8 cellular contexts compared by ENCODE assay signal in the genomic region with DNA sequence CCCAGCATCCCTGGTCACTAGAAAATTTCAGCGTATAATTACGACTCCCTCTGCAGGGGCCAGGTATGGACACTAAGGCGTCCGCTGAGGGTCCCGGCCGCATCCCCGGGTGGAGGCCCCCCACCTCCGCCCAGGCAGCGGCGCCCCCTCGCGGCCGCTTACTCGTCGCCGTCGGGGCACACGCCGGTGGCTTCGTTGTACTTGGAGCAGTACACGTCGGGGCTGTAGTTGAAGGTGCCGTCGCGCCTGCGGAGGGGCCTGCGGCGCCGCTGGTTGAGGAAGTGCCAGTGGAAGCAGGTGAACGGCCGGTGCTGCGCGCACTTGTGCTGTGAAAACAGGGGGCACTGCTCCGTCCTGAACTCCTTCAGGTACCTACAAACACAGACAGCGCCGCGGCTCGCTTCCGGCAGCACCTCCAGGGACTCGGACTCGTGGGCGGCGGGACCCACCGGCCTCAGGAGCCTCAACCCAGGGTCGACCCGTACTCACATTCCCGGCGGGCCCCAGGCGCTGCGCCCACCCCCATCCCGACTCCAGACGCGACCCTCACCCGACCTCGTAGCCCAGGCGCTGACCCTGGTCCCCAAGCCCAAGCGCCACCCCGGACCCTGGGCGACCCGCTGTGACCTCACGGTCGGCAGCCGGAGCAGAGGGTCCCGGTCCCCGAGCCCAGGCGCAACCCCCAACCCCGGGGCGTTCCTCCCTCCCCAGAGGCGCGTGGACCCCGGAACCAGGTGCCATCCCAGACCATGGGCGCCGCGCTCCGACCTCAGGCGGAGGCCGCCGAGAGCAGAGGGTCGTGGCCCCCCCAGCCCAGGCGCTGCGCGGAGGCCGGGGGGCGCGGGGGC. TPM values are rescaled to one million over a fixed set of nuclear protein-coding genes. Genes with fewer than 3 reads are reported as not detected.
DNase-seq lines count a peak whose midpoint lies in the region; ATAC-seq and TF ChIP-seq lines count a peak whose summit lies in the region.

No MANE protein-coding gene starts in this region.

- H3K9me3 Mint-ChIP-seq in Caco-2 (ENCODE audit: unreplicated experiment): no peaks in the 10 kb centered on the region

- H3K4me3 ChIP-seq in Caco-2 (ENCODE audit: low read depth, low read length) (peak overlapping the region; percentile 75), lung (peak overlapping the region; percentile 95)

- H3K4me1 ChIP-seq in Caco-2 (peaks cover 21% of the 10 kb centered on the region), lung (ENCODE audit: control insufficient read depth in 2 of 2, insufficient read depth in 2 of 2, low read length in 2 of 2) (peaks cover 0 to 6% of the 10 kb centered on the region in 2 donors)

- no peaks in the 10 kb centered on the region for H3K4me1 Mint-ChIP-seq in Caco-2 (ENCODE audit: low read depth, unreplicated experiment)

- BruUV-seq in Caco-2 (replicated peaks; lab: Mats Ljungman, UMichigan): TSS peak; percentile 10

- ATAC-seq in GM21737 (IDR thresholded peaks at IDR 0.05; ENCODE audit: unreplicated experiment) (peak; percentile 40), lung (ENCODE audit: insufficient read depth, low FRiP score) (peak; percentile 60)

- H3K36me3 ChIP-seq in Caco-2 (ENCODE audit: control insufficient read depth, insufficient read depth, low read length): peaks cover 2% of the 10 kb centered on the region; the same call in 1 of the 2 replicates
- H3K36me3 ChIP-seq in lung (ENCODE audit: control insufficient read depth in 2 of 2, insufficient read depth in 2 of 2, low read length in 2 of 2): no peaks in the 10 kb centered on the region

- H3K27me3 ChIP-seq in Caco-2 (replicated peaks; ENCODE audit: control insufficient read depth, insufficient read depth, low read length): no peaks in the 10 kb centered on the region
- no peaks in the 10 kb centered on the region for H3K27me3 ChIP-seq in lung (ENCODE audit: control insufficient read depth, insufficient read depth)

- intact Hi-C loops in Caco-2 (cut with micrococcal nuclease; ENCODE audit: unreplicated experiment): no loop called here

- H3K27me3 Mint-ChIP-seq in Caco-2 (ENCODE audit: insufficient read depth, unreplicated experiment): no peaks in the 10 kb centered on the region

- H3K36me3 Mint-ChIP-seq in Caco-2 (ENCODE audit: insufficient read depth, unreplicated experiment): peaks cover 27% of the 10 kb centered on the region

- peak overlapping the region; percentile 88 to 95 for H3K27ac ChIP-seq in lung (ENCODE audit: low read depth in 1 of 2, low read length in 1 of 2)

- peak; percentile 57 to 58 for TF ChIP-seq CTCF in Caco-2 (IDR thresholded peaks at IDR 0.05; ENCODE audit: insufficient read depth in 1 of 2, low read depth in 1 of 2, low read length in 1 of 2, severe bottlenecking in 1 of 2, unreplicated experiment in 1 of 2)
- no peak for TF ChIP-seq CTCF in lung (IDR thresholded peaks at IDR 0.05; ENCODE audit: control extremely low read depth, extremely low read depth)

- H3K27ac Mint-ChIP-seq in Caco-2 (ENCODE audit: unreplicated experiment): peak overlapping the region; percentile 57

- H3K9me3 ChIP-seq in Caco-2 (no peaks in the 10 kb centered on the region), lung (ENCODE audit: control insufficient read depth in 2 of 2, insufficient read depth in 1 of 2, low read length in 1 of 2) (no peaks in the 10 kb centered on the region)

- peak overlapping the region; percentile 68 for H3K4me3 Mint-ChIP-seq in Caco-2 (ENCODE audit: unreplicated experiment)

- CTCF ChIA-PET in Caco-2 (lab: Charles Lee): no interaction called here

- DNase-seq in Caco-2 (peak; percentile 59 to 74), NCI-H146 treated with DMSO at 0.1 percent for 48 hours (lab: John Stamatoyannopoulos, UW; ENCODE audit: unreplicated experiment) (peak; percentile 51), dermis blood vessel endothelial cell (peak; percentile 74), lung (ENCODE audit: low spot score) (peak; percentile 55), T1000 (lab: John Stamatoyannopoulos, UW) (no peak)
- peak; percentile 55 to 59 for DNase-seq in activated CD4-positive, alpha-beta T cell treated with anti-CD3 and anti-CD28 coated beads for 4 hours
- DNase-seq in stimulated activated CD8-positive, alpha-beta memory T cell treated with anti-CD3 and anti-CD28 coated beads, Interleukin-15, amount 100 ng/mL, for 48 hours (ENCODE audit: low read depth in 2 of 2): peak; percentile 55 to 60

- POLR2A ChIA-PET in Caco-2 (lab: Charles Lee): no interaction called here

- WGBS in lung, 2 donors: 4% methylated on average over 63 to 85 of the region's 85 CpGs

RNA-seq across cellular contexts. Expression of a gene that starts 0.6 kb away (rescaled TPM):
- total RNA-seq in Caco-2 (2022): 31.2 and 37.7 TPM in 2 replicates
- total RNA-seq in dermis blood vessel endothelial cell: 8.2 and 14.5 TPM in 2 replicates
- 10 to 100 TPM; 21.8 to 31.2 TPM for total RNA-seq in lung
- polyA plus RNA-seq in lung: 10 to 100 TPM in 1 of 2 donors, 1 to 10 TPM in 1; 7.9 to 11.9 TPM

RNA-seq across cellular contexts. Expression of a gene that starts 6.6 kb away (rescaled TPM):
- total RNA-seq in Caco-2 (2022) (15.4 and 17.9 TPM in 2 replicates), dermis blood vessel endothelial cell (13.7 and 19.7 TPM in 2 replicates), lung (10 to 100 TPM in 1 of 2 donors, 1 to 10 TPM in 1; 6.4 to 12.8 TPM)
- 10 to 100 TPM; 12.2 to 30.6 TPM for polyA plus RNA-seq in lung

RNA-seq across cellular contexts. Expression of a gene that starts 17.0 kb away (rescaled TPM):
- 2.0 and 2.1 TPM in 2 replicates for total RNA-seq in Caco-2 (2022)
- total RNA-seq in dermis blood vessel endothelial cell: not detected in 2 replicates
- total RNA-seq in lung: under 1 TPM; 0.46 to 0.57 TPM
- polyA plus RNA-seq in lung: under 1 TPM in 1 of 2 donors, not detected in 1; 0.12 TPM

RNA-seq across cellular contexts. Expression of a gene that starts 30.4 kb away (rescaled TPM):
- 0.88 and 1.1 TPM in 2 replicates for total RNA-seq in Caco-2 (2022)
- 0.09 and 0.34 TPM in 2 replicates for total RNA-seq in dermis blood vessel endothelial cell
- 1 to 10 TPM in 1 of 2 donors, under 1 TPM in 1; 0.63 to 1.3 TPM for total RNA-seq in lung
- polyA plus RNA-seq in lung: 1 to 10 TPM; 1.5 to 4.5 TPM
